ENCODE assay signal across 17 cellular contexts in genomic region chr15:84840255-84840654, GRCh38. TPM values are rescaled to one million over a fixed set of nuclear protein-coding genes. Genes with fewer than 3 reads are reported as not detected.
DNase-seq lines count a peak whose midpoint lies in the region; ATAC-seq and TF ChIP-seq lines count a peak whose summit lies in the region.
"Had no signal": no experiment of that assay in that cellular context is flagged by ENCODE, and none has a peak within 500 bp of the region (broad histone marks: within the 10 kb centered on the region; RNA-seq: fewer than 3 reads in every experiment).

No MANE protein-coding gene starts in this region.

- H3K4me1 ChIP-seq in BLaER1 (peaks cover 22% of the 10 kb centered on the region; the same call in 1 of the 2 replicates), lower lobe of right lung (peaks cover 26% of the 10 kb centered on the region), skeletal muscle satellite cell (ENCODE audit: control insufficient read depth, insufficient read depth, low read length) (peaks cover 15% of the 10 kb centered on the region)
- H3K4me1 ChIP-seq: Caco-2 had no signal

- peak overlapping the region; percentile 32 for H3K4me2 ChIP-seq in BLaER1
- no peak overlapping the region for H3K4me2 ChIP-seq in skeletal muscle satellite cell (ENCODE audit: low read length)

- H3K36me3 ChIP-seq in BLaER1 (no peaks in the 10 kb centered on the region), lower lobe of right lung (no peaks in the 10 kb centered on the region), skeletal muscle satellite cell (ENCODE audit: insufficient read depth, low read length) (no peaks in the 10 kb centered on the region)
- H3K36me3 ChIP-seq: neutrophil had no signal

- H3K9me3 ChIP-seq in BLaER1 = no peaks in the 10 kb centered on the region
- H3K9me3 ChIP-seq in lower lobe of right lung = no peaks in the 10 kb centered on the region
- H3K9me3 ChIP-seq in skeletal muscle satellite cell (replicated peaks; ENCODE audit: low read length) = no peaks in the 10 kb centered on the region
- H3K9me3 ChIP-seq: Caco-2, neutrophil had no signal

- ATAC-seq in lower lobe of right lung = peak; percentile 32 to 46
- no peak for ATAC-seq in HG02798 (IDR thresholded peaks at IDR 0.05; ENCODE audit: poor library complexity, unreplicated experiment)
- ATAC-seq in HG03097 (IDR thresholded peaks at IDR 0.05; ENCODE audit: low FRiP score, unreplicated experiment) = no peak

- H4K20me1 ChIP-seq in BLaER1 = no peaks in the 10 kb centered on the region

- intact Hi-C loops in lower lobe of right lung (cut with DNase I) = no loop called here

- TF ChIP-seq CTCF in coronary artery (IDR thresholded peaks at IDR 0.05) (no peak), lower lobe of right lung (IDR thresholded peaks at IDR 0.05) (no peak)

- DNase-seq in coronary artery (ENCODE audit: low spot score) (no peak), lower lobe of right lung (peak; percentile 61), amniotic stem cell (lab: John Stamatoyannopoulos, UW) (no peak), T-helper 2 cell (no peak)
- DNase-seq: anterior cingulate cortex, Caco-2, Kasumi-1, NCI-H510A had no signal

- H3K4me3 ChIP-seq in BLaER1 = no peak overlapping the region
- no peak overlapping the region for H3K4me3 ChIP-seq in coronary artery
- no peak overlapping the region for H3K4me3 ChIP-seq in lower lobe of right lung
- no peak overlapping the region for H3K4me3 ChIP-seq in skeletal muscle satellite cell (ENCODE audit: low read length)

- peak overlapping the region; percentile 30; the same call in 1 of the 2 replicates for H3K27ac ChIP-seq in BLaER1
- H3K27ac ChIP-seq in coronary artery = peak overlapping the region; percentile 83 to 84
- H3K27ac ChIP-seq in lower lobe of right lung = peak overlapping the region; percentile 85
- H3K27ac ChIP-seq: neutrophil had no signal

- H3K27me3 ChIP-seq in BLaER1 = no peaks in the 10 kb centered on the region
- no peaks in the 10 kb centered on the region for H3K27me3 ChIP-seq in lower lobe of right lung (ENCODE audit: low read depth)
- H3K27me3 ChIP-seq in skeletal muscle satellite cell (ENCODE audit: control insufficient read depth, insufficient read depth, low read length) = no peaks in the 10 kb centered on the region
- H3K27me3 ChIP-seq: neutrophil had no signal

- no peak overlapping the region for H3K9ac ChIP-seq in BLaER1
- peak overlapping the region; percentile 40 for H3K9ac ChIP-seq in skeletal muscle satellite cell (ENCODE audit: low read depth, low read length)

RNA-seq across cellular contexts. Expression of gene ALPK3, which starts 23.1 kb away (rescaled TPM):
- total RNA-seq in lower lobe of right lung = 14.0 TPM
- 0.51 and 2.8 TPM in 2 replicates for total RNA-seq in skeletal muscle satellite cell (2012; rRNA removed)

RNA-seq across cellular contexts. Expression of gene SLC28A1, which starts 44.2 kb away (rescaled TPM):
- total RNA-seq in lower lobe of right lung = not detected
- total RNA-seq in skeletal muscle satellite cell (2012; rRNA removed) = not detected in 2 replicates
- total RNA-seq: activated T-helper 17 cell treated with anti-CD3 and anti-CD28 coated beads, Interleukin-2, amount 50 U/mL, for 72 hours; Caco-2; dermis microvascular lymphatic vessel endothelial cell; lung microvascular endothelial cell; subcutaneous adipose tissue had no signal

Comparison
In these comparisons a context has a peak if more than half of its experiments do, and no peak if none do; other contexts are left out.
1. H3K27ac ChIP-seq: peak in every context shown above with its lines; median percentile 85 in lower lobe of right lung; 84 in coronary artery; 30 in BLaER1.
2. ATAC-seq: peak in lower lobe of right lung (2 of 2); none in HG02798 (single experiment) and HG03097 (single experiment).